In genomic region chr9:92327283-92327850, GRCh38 we compare ENCODE assay signal across 9 cellular contexts. TPM values are rescaled to one million over a fixed set of nuclear protein-coding genes. Genes with fewer than 3 reads are reported as not detected.
A peak's percentile ranks its signal among the peaks of the same experiment; 100 is the strongest.
DNase-seq lines count a peak whose midpoint lies in the region; ATAC-seq and TF ChIP-seq lines count a peak whose summit lies in the region.
"Had no signal": no experiment of that assay in that cellular context is flagged by ENCODE, and none has a peak within 500 bp of the region (broad histone marks: within the 10 kb centered on the region; RNA-seq: fewer than 3 reads in every experiment).

No MANE protein-coding gene starts in this region.

- peak overlapping the region; percentile 99 for H3K27ac Mint-ChIP-seq in stimulated activated naive CD8-positive, alpha-beta T cell treated with anti-CD3 and anti-CD28 coated beads, Interleukin-15, Interleukin-2, amounts not matched to agents 100 ng/mL and 50 ng/mL, for 24 hours
- peak overlapping the region; percentile 17 for H3K27ac Mint-ChIP-seq in chondrocyte (ENCODE audit: unreplicated experiment)

- peak overlapping the region; percentile 92; the same call in 1 of the 2 replicates for H3K9ac ChIP-seq in OCI-LY3 (ENCODE audit: low read length)

- peaks cover 27% of the 10 kb centered on the region for H3K36me3 Mint-ChIP-seq in stimulated activated naive CD8-positive, alpha-beta T cell treated with anti-CD3 and anti-CD28 coated beads, Interleukin-15, Interleukin-2, amounts not matched to agents 100 ng/mL and 50 ng/mL, for 24 hours (ENCODE audit: low read depth)
- peaks cover 2% of the 10 kb centered on the region for H3K36me3 Mint-ChIP-seq in chondrocyte (ENCODE audit: low read depth)

- TF ChIP-seq CTCF in OCI-LY3 (IDR thresholded peaks at IDR 0.05; ENCODE audit: low read depth, low read length) (no peak), chondrocyte (IDR thresholded peaks at IDR 0.05) (no peak), ascending aorta (IDR thresholded peaks at IDR 0.05) (no peak)

- H3K4me2 ChIP-seq in OCI-LY3 (ENCODE audit: low read length) = peak overlapping the region; percentile 88

- peaks cover 9% of the 10 kb centered on the region for H3K36me3 ChIP-seq in OCI-LY3 (replicated peaks; ENCODE audit: low read depth, low read length)
- H3K36me3 ChIP-seq in ascending aorta = peaks cover 4 to 8% of the 10 kb centered on the region in 2 donors

- intact Hi-C loops in ascending aorta (cut with DNase I) = loop anchor here (10.0 kb wide), 1 partner anchor 437 kb away; the partner anchor contains the start of gene BICD2

- no peak for DNase-seq in stimulated activated naive CD8-positive, alpha-beta T cell treated with anti-CD3 and anti-CD28 coated beads, Interleukin-15, Interleukin-2, amounts not matched to agents 100 U/mL and 50 U/mL, for 24 hours
- DNase-seq in chondrocyte (ENCODE audit: low spot score) = no peak
- DNase-seq in HT-29 (ENCODE audit: low spot score) = no peak
- DNase-seq in pons (ENCODE audit: low spot score) = no peak
- no peak for DNase-seq in ascending aorta (ENCODE audit: low spot score in 2 of 2)

- H3K27me3 Mint-ChIP-seq in stimulated activated naive CD8-positive, alpha-beta T cell treated with anti-CD3 and anti-CD28 coated beads, Interleukin-15, Interleukin-2, amounts not matched to agents 100 ng/mL and 50 ng/mL, for 24 hours = no peaks in the 10 kb centered on the region
- no peaks in the 10 kb centered on the region for H3K27me3 Mint-ChIP-seq in chondrocyte (ENCODE audit: low read depth)
- H3K27me3 Mint-ChIP-seq: stimulated activated memory B cell treated with anti-CD40 and anti-IgM and Interleukin-4, amounts not matched to agents 10 μg/mL and 1 μg/mL and 100 μg/mL, for 72 hours had no signal

- H2AFZ ChIP-seq in OCI-LY3 (ENCODE audit: low read depth, low read length) = no peak overlapping the region

- H3K4me3 ChIP-seq in OCI-LY3 (ENCODE audit: low read length) (peak overlapping the region; percentile 97), ascending aorta (no peak overlapping the region)

- H3K4me1 ChIP-seq in OCI-LY3 (ENCODE audit: low read length) (peaks cover 21% of the 10 kb centered on the region), ascending aorta (peaks cover 0 to 16% of the 10 kb centered on the region in 2 donors)

- H3K4me1 Mint-ChIP-seq in stimulated activated naive CD8-positive, alpha-beta T cell treated with anti-CD3 and anti-CD28 coated beads, Interleukin-15, Interleukin-2, amounts not matched to agents 100 ng/mL and 50 ng/mL, for 24 hours (ENCODE audit: low read depth) = peaks cover 40% of the 10 kb centered on the region
- H3K4me1 Mint-ChIP-seq in chondrocyte (ENCODE audit: low read depth) = peaks cover 45% of the 10 kb centered on the region

- no peaks in the 10 kb centered on the region for H4K20me1 ChIP-seq in OCI-LY3 (ENCODE audit: insufficient read depth, low read length)

- ATAC-seq in stimulated activated naive CD8-positive, alpha-beta T cell treated with anti-CD3 and anti-CD28 coated beads, Interleukin-15, Interleukin-2, amounts not matched to agents 100 U/mL and 50 U/mL, for 24 hours = no peak
- ATAC-seq in HG03108 (IDR thresholded peaks at IDR 0.05; ENCODE audit: unreplicated experiment) = no peak
- ATAC-seq: stimulated activated memory B cell treated with anti-CD40 and anti-IgM and Interleukin-4, amounts not matched to agents 10 μg/mL and 1 μg/mL and 100 μg/mL, for 72 hours had no signal

- peak overlapping the region; percentile 97 for H3K4me3 Mint-ChIP-seq in stimulated activated naive CD8-positive, alpha-beta T cell treated with anti-CD3 and anti-CD28 coated beads, Interleukin-15, Interleukin-2, amounts not matched to agents 100 ng/mL and 50 ng/mL, for 24 hours
- peak overlapping the region; percentile 97 for H3K4me3 Mint-ChIP-seq in chondrocyte (ENCODE audit: unreplicated experiment)

- H3K9me3 ChIP-seq in OCI-LY3 (ENCODE audit: insufficient read depth, low read length) = no peaks in the 10 kb centered on the region
- H3K9me3 ChIP-seq in ascending aorta = no peaks in the 10 kb centered on the region

- no peaks in the 10 kb centered on the region for H3K9me3 Mint-ChIP-seq in stimulated activated naive CD8-positive, alpha-beta T cell treated with anti-CD3 and anti-CD28 coated beads, Interleukin-15, Interleukin-2, amounts not matched to agents 100 ng/mL and 50 ng/mL, for 24 hours
- no peaks in the 10 kb centered on the region for H3K9me3 Mint-ChIP-seq in chondrocyte (ENCODE audit: low read depth)
- H3K9me3 Mint-ChIP-seq: stimulated activated memory B cell treated with anti-CD40 and anti-IgM and Interleukin-4, amounts not matched to agents 10 μg/mL and 1 μg/mL and 100 μg/mL, for 72 hours had no signal

- H3K27ac ChIP-seq in OCI-LY3 (ENCODE audit: low read length) = no peak overlapping the region
- H3K27ac ChIP-seq in ascending aorta = no peak overlapping the region

- H3K27me3 ChIP-seq in OCI-LY3 (ENCODE audit: low read depth, low read length) (no peaks in the 10 kb centered on the region), ascending aorta (no peaks in the 10 kb centered on the region)

- peaks cover 72% of the 10 kb centered on the region for H3K79me2 ChIP-seq in OCI-LY3 (ENCODE audit: low read length)

RNA-seq across cellular contexts. Expression of gene CENPP, which starts 1.6 kb away (rescaled TPM):
- total RNA-seq in chondrocyte = 7.7 to 19.7 TPM (median 9.2 TPM) in 3 replicates
- 2.6 and 5.8 TPM in 2 replicates for total RNA-seq in HT-29 (2014; rRNA removed; shearing (Covaris generic))
- 0.43 TPM for total RNA-seq in ascending aorta

RNA-seq across cellular contexts. Expression of gene NOL8, which starts 2.2 kb away (rescaled TPM):
- total RNA-seq in chondrocyte (28.3 to 39.7 TPM (median 30.5 TPM) in 3 replicates), ascending aorta (11.5 TPM)
- 9.3 and 12.3 TPM in 2 replicates for total RNA-seq in HT-29 (2014; rRNA removed; shearing (Covaris generic))

RNA-seq across cellular contexts. Expression of gene IARS1, which starts 33.9 kb away (rescaled TPM):
- total RNA-seq in chondrocyte (176 to 249 TPM (median 237 TPM) in 3 replicates), ascending aorta (44.4 TPM)
- 121 and 123 TPM in 2 replicates for total RNA-seq in HT-29 (2014; rRNA removed; shearing (Covaris generic))
